In genomic region chr15:59447367-59447766, GRCh38 we compare ENCODE assay signal across 1 cellular context.
TF ChIP-seq lines count a peak whose summit lies in the region.

No MANE protein-coding gene starts in this region.

TF ChIP-seq in GM12878, 131 proteins besides CTCF, POLR2A, EP300 and RAD21 (continued from another document):
- TF ChIP-seq CUX1 (IDR thresholded peaks at IDR 0.05; ENCODE audit: insufficient replicate concordance, low read depth, low read length): no peak
- no peak for TF ChIP-seq BMI1 (IDR thresholded peaks at IDR 0.05; ENCODE audit: borderline replicate concordance)
- TF ChIP-seq MTA2 (IDR thresholded peaks at IDR 0.05; ENCODE audit: low read depth): no peak
